Comparison of ENCODE assay signal across 8 cellular contexts in genomic region chr7:103297837-103298179, GRCh38. TPM values are rescaled to one million over a fixed set of nuclear protein-coding genes. Genes with fewer than 3 reads are reported as not detected.
A peak's percentile ranks its signal among the peaks of the same experiment; 100 is the strongest.
DNase-seq lines count a peak whose midpoint lies in the region; TF ChIP-seq lines count a peak whose summit lies in the region.

No MANE protein-coding gene starts in this region.

- no peak for TF ChIP-seq POLR2A in spleen (IDR thresholded peaks at IDR 0.05)

- peaks cover 15 to 58% (median 31%) of the 10 kb centered on the region in 6 donors for H3K4me1 ChIP-seq in spleen

- H3K27me3 Mint-ChIP-seq in activated T-cell treated with anti-CD3 and anti-CD28 coated beads, Interleukin-2, amount 50 U/mL, for 24 hours = no peaks in the 10 kb centered on the region

- intact Hi-C loops in spleen (cut with DNase I; ENCODE audit: low total_unique reads) = no loop called here

- H3K27me3 ChIP-seq in spleen (replicated peaks in 1 of 7) = no peaks in the 10 kb centered on the region

- peak overlapping the region; percentile 93 for H3K27ac Mint-ChIP-seq in activated T-cell treated with anti-CD3 and anti-CD28 coated beads, Interleukin-2, amount 50 U/mL, for 24 hours

- peaks cover 55% of the 10 kb centered on the region for H3K4me1 Mint-ChIP-seq in activated T-cell treated with anti-CD3 and anti-CD28 coated beads, Interleukin-2, amount 50 U/mL, for 24 hours (ENCODE audit: low read depth)

- H3K9me3 ChIP-seq in spleen = no peaks in the 10 kb centered on the region

- DNase-seq in activated T-cell treated with anti-CD3 and anti-CD28 coated beads, Interleukin-2, amount 50 U/mL, for 24 hours = no peak
- no peak for DNase-seq in activated T-cell treated with anti-CD3 and anti-CD28 coated beads, Interleukin-2, amount 50 U/mL, for 1 hour
- peak; percentile 36 for DNase-seq in RKO (ENCODE audit: low spot score)
- no peak for DNase-seq in fibroblast of villous mesenchyme (ENCODE audit: low read depth)
- DNase-seq in spleen = no peak
- DNase-seq in cerebellar cortex (ENCODE audit: low spot score) = no peak
- DNase-seq in cortex of kidney (lab: John Stamatoyannopoulos, UW) = no peak
- no peak for DNase-seq in NAMALWA (ENCODE audit: low spot score)

- peak overlapping the region; percentile 82 to 93 (median 88) for H3K27ac ChIP-seq in spleen

- TF ChIP-seq CTCF in fibroblast of villous mesenchyme (IDR thresholded peaks at IDR 0.05; ENCODE audit: insufficient read depth, low read depth, low read length) (no peak), spleen (IDR thresholded peaks at IDR 0.05 in 8 of 11, conservative IDR thresholded peaks at IDR 0.05 in 3 of 11) (no peak)

- WGBS in spleen, 5 donors = 1 to 2% (median 1%) methylated on average over 7 of the region's 7 CpGs

- H3K4me3 Mint-ChIP-seq in activated T-cell treated with anti-CD3 and anti-CD28 coated beads, Interleukin-2, amount 50 U/mL, for 24 hours = peak overlapping the region; percentile 90

- H3K36me3 Mint-ChIP-seq in activated T-cell treated with anti-CD3 and anti-CD28 coated beads, Interleukin-2, amount 50 U/mL, for 24 hours (ENCODE audit: low read depth) = peaks cover 50% of the 10 kb centered on the region

- H3K4me3 ChIP-seq in fibroblast of villous mesenchyme (ENCODE audit: low read depth, low read length) (peak overlapping the region; percentile 82), spleen (peak overlapping the region; percentile 69 to 99 (median 93))

- no peaks in the 10 kb centered on the region for H3K9me3 Mint-ChIP-seq in activated T-cell treated with anti-CD3 and anti-CD28 coated beads, Interleukin-2, amount 50 U/mL, for 24 hours

- H3K36me3 ChIP-seq in spleen = peaks cover 2 to 43% (median 37%) of the 10 kb centered on the region in 6 donors

RNA-seq across cellular contexts. Expression of gene PMPCB, which starts 0.6 kb away (rescaled TPM):
- total RNA-seq in fibroblast of villous mesenchyme (45.4 and 53.5 TPM in 2 replicates), spleen (10 to 100 TPM; 46.5 to 58.5 (median 48.9) TPM)
- polyA plus RNA-seq in spleen = 10 to 100 TPM; 42.3 to 54.5 (median 49.2) TPM

RNA-seq across cellular contexts. Expression of gene DNAJC2, which starts 46.8 kb away (rescaled TPM):
- 17.3 and 17.7 TPM in 2 replicates for total RNA-seq in fibroblast of villous mesenchyme
- total RNA-seq in spleen = 10 to 100 TPM; 17.3 to 31.2 (median 23.9) TPM
- polyA plus RNA-seq in spleen = 10 to 100 TPM; 20.4 to 31.7 (median 25.2) TPM

RNA-seq across cellular contexts. Expression of gene PSMC2, which starts 49.6 kb away (rescaled TPM):
- 223 and 252 TPM in 2 replicates for total RNA-seq in fibroblast of villous mesenchyme
- total RNA-seq in spleen = 100 to 1,000 TPM in 2 of 7 donors, 10 to 100 TPM in 5; 62.6 to 102 (median 87.4) TPM
- 10 to 100 TPM; 72.2 to 97.1 (median 77.4) TPM for polyA plus RNA-seq in spleen
